19 cellular contexts compared by ENCODE assay signal in genomic region chr13:34708914-34709313, GRCh38.
DNase-seq lines count a peak whose midpoint lies in the region; ATAC-seq, FAIRE-seq and TF ChIP-seq lines count a peak whose summit lies in the region.
"Had no signal": no experiment of that assay in that cellular context is flagged by ENCODE, and none has a peak within 500 bp of the region (broad histone marks: within the 10 kb centered on the region; RNA-seq: fewer than 3 reads in every experiment).

No MANE protein-coding gene starts in this region.

- ATAC-seq in GM18870 (IDR thresholded peaks at IDR 0.05; ENCODE audit: unreplicated experiment) (no peak), HG03565 (IDR thresholded peaks at IDR 0.05; ENCODE audit: unreplicated experiment) (no peak)
- ATAC-seq: CD8-positive, alpha-beta T cell; GM12878 had no signal

- DNase-seq in LoVo (ENCODE audit: low spot score): peak; percentile 9
- DNase-seq in DMS 273 (lab: John Stamatoyannopoulos, UW; ENCODE audit: unreplicated experiment): no peak
- no peak for DNase-seq in globus pallidus (ENCODE audit: low spot score)
- DNase-seq: C1 segment of cervical spinal cord; Caco-2; CD4-positive, CD25-positive, alpha-beta regulatory T cell; CD8-positive, alpha-beta T cell; DMS 273 treated with DMSO at 0.1 percent for 48 hours; DMS79; EL; GDM1; GOT3; HFFc6 had no signal

- peak overlapping the region; percentile 64; the same call in 1 of the 2 replicates for H3K27ac ChIP-seq in C4-2B

- no peak for TF ChIP-seq CTCF in C4-2B (conservative IDR thresholded peaks at IDR 0.05)

- FAIRE-seq in endometrium (lab: Jason Lieb, UNC): peak; percentile 33
- FAIRE-seq: GM12878, H54 had no signal
